In the genomic region with DNA sequence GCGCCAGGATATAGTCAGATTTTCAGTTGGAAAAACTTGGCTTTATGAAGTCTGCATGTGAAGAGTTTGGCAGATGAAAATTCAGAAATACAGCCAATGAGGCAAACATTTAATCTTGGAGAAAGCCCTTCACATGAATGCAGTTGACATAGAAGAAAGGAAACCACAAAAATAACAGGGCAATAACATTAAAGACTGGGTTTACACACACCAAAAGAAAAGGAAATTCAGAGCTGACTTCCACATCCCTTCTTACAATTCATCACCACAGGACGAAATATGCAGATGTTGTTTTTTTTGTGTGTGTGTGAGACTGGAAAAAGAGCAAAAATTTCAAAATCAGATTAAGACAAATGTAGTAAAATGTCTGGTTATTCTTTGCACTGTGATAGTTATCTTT, we compare ENCODE assay signal across 14 cellular contexts.
DNase-seq lines count a peak whose midpoint lies in the region; TF ChIP-seq lines count a peak whose summit lies in the region.
"Had no signal": no experiment of that assay in that cellular context is flagged by ENCODE, and none has a peak within 500 bp of the region (broad histone marks: within the 10 kb centered on the region; RNA-seq: fewer than 3 reads in every experiment).

No MANE protein-coding gene starts in this region.

- no peak overlapping the region for H3K27ac Mint-ChIP-seq in activated naive CD4-positive, alpha-beta T cell treated with anti-CD3 and anti-CD28 coated beads for 36 hours
- H3K27ac Mint-ChIP-seq: B cell; CD14-positive monocyte; CD8-positive, alpha-beta T cell had no signal

- peak overlapping the region in 3 of 11 experiments; percentile 19 to 49 (median 41); a peak in 4 of 22 replicates for H3K27ac ChIP-seq in BLaER1 treated with 17β-estradiol and CSF1 and Interleukin-3, amounts not matched to agents 10 nM and 100 nM
- peak overlapping the region; percentile 28 to 33 for H3K27ac ChIP-seq in ascending aorta
- peak overlapping the region; percentile 69 for H3K27ac ChIP-seq in smooth muscle cell (ENCODE audit: low read depth)

- H3K4me3 ChIP-seq in BLaER1 treated with 17β-estradiol and CSF1 and Interleukin-3, amounts not matched to agents 10 nM and 100 nM: no peak overlapping the region
- no peak overlapping the region for H3K4me3 ChIP-seq in Jurkat, Clone E6-1 (ENCODE audit: low read length)
- H3K4me3 ChIP-seq in ascending aorta (no peak overlapping the region), smooth muscle cell (no peak overlapping the region)

- DNase-seq in Jurkat, Clone E6-1 (ENCODE audit: low read depth, low spot score): peak; percentile 52
- DNase-seq in ascending aorta (ENCODE audit: low spot score in 2 of 2) (no peak), smooth muscle cell (lab: John Stamatoyannopoulos, UW; ENCODE audit: unreplicated experiment) (no peak), inferior parietal cortex (ENCODE audit: extremely low spot score) (no peak)
- DNase-seq in activated CD4-positive, CD25-positive, alpha-beta regulatory T cell treated with anti-CD3 and anti-CD28 coated beads, Interleukin-2, amount 50 U/mL, for 72 hours: no peak
- DNase-seq in activated naive CD4-positive, alpha-beta T cell treated with anti-CD3 and anti-CD28 coated beads for 36 hours: no peak
- DNase-seq: CD8-positive, alpha-beta T cell; COR-L47; DMS153; DMS79 treated with DMSO at 0.1 percent for 48 hours; GF-D8 had no signal

- H3K9me3 ChIP-seq in BLaER1 treated with 17β-estradiol and CSF1 and Interleukin-3, amounts not matched to agents 10 nM and 100 nM (replicated peaks in 1 of 11): peaks cover 7 to 22% (median 16%) of the 10 kb centered on the region in 11 experiments; a peak in 14 of 22 replicates
- H3K9me3 ChIP-seq in ascending aorta: no peaks in the 10 kb centered on the region
- H3K9me3 ChIP-seq in smooth muscle cell (replicated peaks; ENCODE audit: low read depth): no peaks in the 10 kb centered on the region

- CTCF ChIA-PET in activated naive CD4-positive, alpha-beta T cell treated with anti-CD3 and anti-CD28 coated beads for 36 hours (lab: Charles Lee): interaction anchor here (0.6 kb wide), 1 partner anchor 368 kb away, joined by 3 read pairs; no protein-coding TSS in a partner anchor

- H3K27me3 ChIP-seq in BLaER1 treated with 17β-estradiol and CSF1 and Interleukin-3, amounts not matched to agents 10 nM and 100 nM: no peaks in the 10 kb centered on the region
- H3K27me3 ChIP-seq in ascending aorta (no peaks in the 10 kb centered on the region), smooth muscle cell (ENCODE audit: low read depth) (no peaks in the 10 kb centered on the region)

- H3K4me3 Mint-ChIP-seq in activated naive CD4-positive, alpha-beta T cell treated with anti-CD3 and anti-CD28 coated beads for 36 hours: no peak overlapping the region
- H3K4me3 Mint-ChIP-seq: B cell; CD14-positive monocyte; CD8-positive, alpha-beta T cell had no signal

- H3K27me3 Mint-ChIP-seq in activated naive CD4-positive, alpha-beta T cell treated with anti-CD3 and anti-CD28 coated beads for 36 hours (ENCODE audit: low read depth): peaks cover 32% of the 10 kb centered on the region

- peak overlapping the region; percentile 17 to 78 (median 67); a peak in 21 of 22 replicates for H3K4me2 ChIP-seq in BLaER1 treated with 17β-estradiol and CSF1 and Interleukin-3, amounts not matched to agents 10 nM and 100 nM
- H3K4me2 ChIP-seq in smooth muscle cell: peak overlapping the region; percentile 77

- peaks cover 7% of the 10 kb centered on the region for H3K4me1 Mint-ChIP-seq in activated naive CD4-positive, alpha-beta T cell treated with anti-CD3 and anti-CD28 coated beads for 36 hours (ENCODE audit: low read depth)
- H3K4me1 Mint-ChIP-seq: B cell, CD14-positive monocyte had no signal

- H3K9me3 Mint-ChIP-seq in activated naive CD4-positive, alpha-beta T cell treated with anti-CD3 and anti-CD28 coated beads for 36 hours: no peaks in the 10 kb centered on the region

- H3K4me1 ChIP-seq in BLaER1 treated with 17β-estradiol and CSF1 and Interleukin-3, amounts not matched to agents 10 nM and 100 nM: peaks cover 10 to 38% (median 26%) of the 10 kb centered on the region in 10 experiments
- H3K4me1 ChIP-seq in ascending aorta (peaks cover 7 to 9% of the 10 kb centered on the region in 2 donors), smooth muscle cell (ENCODE audit: low read depth) (peaks cover 9% of the 10 kb centered on the region)

- 59% methylated on average over 2 of the region's 2 CpGs for WGBS in smooth muscle cell (ENCODE audit: low lambda C conversion rate)

- no peaks in the 10 kb centered on the region for H3K79me2 ChIP-seq in smooth muscle cell (ENCODE audit: low read depth)

- peak overlapping the region; percentile 76 for H2AFZ ChIP-seq in smooth muscle cell (ENCODE audit: low read depth)

- H3K36me3 ChIP-seq in BLaER1 treated with 17β-estradiol and CSF1 and Interleukin-3, amounts not matched to agents 10 nM and 100 nM: no peaks in the 10 kb centered on the region
- H3K36me3 ChIP-seq in ascending aorta (no peaks in the 10 kb centered on the region), smooth muscle cell (ENCODE audit: low read depth) (no peaks in the 10 kb centered on the region)

- intact Hi-C loops in ascending aorta (cut with DNase I): no loop called here
- intact Hi-C loops in activated naive CD4-positive, alpha-beta T cell treated with anti-CD3 and anti-CD28 coated beads for 36 hours (cut with micrococcal nuclease): no loop called here

- no peaks in the 10 kb centered on the region for H4K20me1 ChIP-seq in BLaER1 treated with 17β-estradiol and CSF1 and Interleukin-3, amounts not matched to agents 10 nM and 100 nM
- no peaks in the 10 kb centered on the region for H4K20me1 ChIP-seq in smooth muscle cell (ENCODE audit: low read depth)

- TF ChIP-seq CTCF in ascending aorta (IDR thresholded peaks at IDR 0.05) (no peak), smooth muscle cell (IDR thresholded peaks at IDR 0.05; ENCODE audit: borderline replicate concordance, insufficient read depth, poor library complexity, severe bottlenecking) (no peak)

- no peaks in the 10 kb centered on the region for H3K36me3 Mint-ChIP-seq in activated naive CD4-positive, alpha-beta T cell treated with anti-CD3 and anti-CD28 coated beads for 36 hours (ENCODE audit: low read depth)
- H3K36me3 Mint-ChIP-seq: CD14-positive monocyte; CD8-positive, alpha-beta T cell had no signal

- no peak overlapping the region for H3K9ac ChIP-seq in BLaER1 treated with 17β-estradiol and CSF1 and Interleukin-3, amounts not matched to agents 10 nM and 100 nM
- no peak overlapping the region for H3K9ac ChIP-seq in smooth muscle cell (ENCODE audit: low read depth)

- H3F3A ChIP-seq in smooth muscle cell (ENCODE audit: low read depth): peaks cover 3% of the 10 kb centered on the region
